35 cellular contexts compared by ENCODE assay signal in the genomic region with DNA sequence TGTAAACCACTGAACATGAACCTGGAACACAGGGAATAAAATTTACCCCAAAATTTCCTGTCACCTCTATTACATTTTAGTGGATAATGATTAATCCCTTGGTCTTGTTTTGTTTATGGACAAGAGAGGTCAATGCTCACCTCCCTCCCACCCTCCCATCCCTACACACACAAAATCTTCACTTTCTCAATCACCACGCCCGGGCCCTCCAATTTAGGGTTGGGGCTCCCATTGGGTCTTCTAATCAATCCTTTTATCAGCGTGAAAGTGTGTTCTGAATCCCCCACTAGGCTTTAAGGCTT.
"Had no signal": no experiment of that assay in that cellular context is flagged by ENCODE, and none has a peak within 500 bp of the region (broad histone marks: within the 10 kb centered on the region; RNA-seq: fewer than 3 reads in every experiment).

No MANE protein-coding gene starts in this region.

- H3K4me3 ChIP-seq: adrenal gland, body of pancreas, breast epithelium had no signal

- H3K36me3 ChIP-seq: adrenal gland, brain microvascular endothelial cell, breast epithelium had no signal

- H3K9me3 Mint-ChIP-seq: activated B cell treated with CpG ODN at 0.5 μM for 24 hours; activated CD4-positive, alpha-beta memory T cell treated with anti-CD3 and anti-CD28 coated beads, Interleukin-2, amount 10 ng/mL, durations not matched to agents 7 days and 5 days; activated CD4-positive, alpha-beta T cell treated with anti-CD3 and anti-CD28 coated beads, Interleukin-2, amount 10 ng/mL, durations not matched to agents 7 days and 5 days; activated naive CD4-positive, alpha-beta T cell treated with anti-CD3 and anti-CD28 coated beads for 36 hours; activated naive CD4-positive, alpha-beta T cell treated with anti-CD3 and anti-CD28 coated beads, Interleukin-2, amount 50 U/mL, for 72 hours; activated naive CD8-positive, alpha-beta T cell treated with anti-CD3 and anti-CD28 coated beads for 36 hours; activated T-cell treated with anti-CD3 and anti-CD28 coated beads, Interleukin-2, amount 50 U/mL, for 24 hours; activated T-helper 2 cell treated with anti-CD3 and anti-CD28 coated beads, Interferon-gamma antibody, Interleukin-2, Interleukin-4, amounts not matched to agents 10 μg/mL and 5 μg/mL and 100 μg/mL, durations not matched to agents 14 hours and 24 hours and 36 hours; T-helper 1 cell treated with Interleukin-12 subunit alpha and Interleukin-12 subunit beta and Interleukin-4 antibody, amounts not matched to agents 30 μg/mL and 1 μg/mL, for 36 hours; T-helper 2 cell treated with Interferon-gamma antibody and Interleukin-4, amounts not matched to agents 5 μg/mL and 100 μg/mL, for 36 hours had no signal

- ATAC-seq: activated CD8-positive, alpha-beta memory T cell treated with anti-CD3 and anti-CD28 coated beads, Interleukin-2, amount 10 ng/mL, durations not matched to agents 7 days and 5 days; activated CD8-positive, alpha-beta T cell treated with anti-CD3 and anti-CD28 coated beads, Interleukin-2, amount 10 ng/mL, durations not matched to agents 7 days and 5 days; activated naive CD4-positive, alpha-beta T cell treated with anti-CD3 and anti-CD28 coated beads, Interleukin-2, amount 50 U/mL, for 72 hours; body of pancreas had no signal

- H3K27me3 ChIP-seq: adrenal gland, body of pancreas, brain microvascular endothelial cell, breast epithelium had no signal

- H3K9me3 ChIP-seq: adrenal gland, body of pancreas, breast epithelium had no signal

- H3K27ac ChIP-seq: adrenal gland, body of pancreas, brain microvascular endothelial cell, breast epithelium, VCaP had no signal

- H3K27me3 Mint-ChIP-seq: activated CD4-positive, alpha-beta memory T cell treated with anti-CD3 and anti-CD28 coated beads, Interleukin-2, amount 10 ng/mL, durations not matched to agents 7 days and 5 days had no signal

- FAIRE-seq: astrocyte, TTC549 had no signal

- DNase-seq: activated B cell treated with CpG ODN at 0.5 μM for 24 hours; activated CD4-positive, alpha-beta memory T cell treated with anti-CD3 and anti-CD28 coated beads, Interleukin-2, amount 10 ng/mL, durations not matched to agents 7 days and 5 days; activated CD4-positive, alpha-beta T cell treated with anti-CD3 and anti-CD28 coated beads for 48 hours; activated CD4-positive, alpha-beta T cell treated with anti-CD3 and anti-CD28 coated beads, Interleukin-2, amount 10 ng/mL, durations not matched to agents 7 days and 5 days; activated CD4-positive, alpha-beta T cell treated with anti-CD3 and anti-CD28 coated beads, Interleukin-2, amount 50 U/mL, for 48 hours; activated CD4-positive, CD25-positive, alpha-beta regulatory T cell treated with anti-CD3 and anti-CD28 coated beads, Interleukin-2, amount 50 U/mL, for 72 hours; activated CD8-positive, alpha-beta memory T cell treated with anti-CD3 and anti-CD28 coated beads for 24 hours; activated CD8-positive, alpha-beta memory T cell treated with anti-CD3 and anti-CD28 coated beads, Interleukin-2, amount 10 ng/mL, durations not matched to agents 7 days and 5 days; activated CD8-positive, alpha-beta memory T cell treated with anti-CD3 and anti-CD28 coated beads, Interleukin-2, amount 50 U/mL, for 48 hours; activated CD8-positive, alpha-beta T cell treated with anti-CD3 and anti-CD28 coated beads, Interleukin-2, amount 10 ng/mL, durations not matched to agents 7 days and 5 days; activated effector memory CD4-positive, alpha-beta T cell treated with Interleukin-2 at 50 U/mL for 16 hours; activated gamma-delta T cell treated with Interleukin-2 at 50 U/mL for 16 hours; activated naive CD4-positive, alpha-beta T cell; activated naive CD4-positive, alpha-beta T cell treated with anti-CD3 and anti-CD28 coated beads for 36 hours; activated naive CD4-positive, alpha-beta T cell treated with anti-CD3 and anti-CD28 coated beads, Interleukin-2, amount 50 U/mL, for 16 hours; activated naive CD8-positive, alpha-beta T cell treated with anti-CD3 and anti-CD28 coated beads for 36 hours; activated T-cell treated with anti-CD3 and anti-CD28 coated beads, Interleukin-2, amount 50 U/mL, for 24 hours; activated T-cell treated with anti-CD3 and anti-CD28 coated beads, Interleukin-2, amount 50 U/mL, for 48 hours; adrenal gland; amniotic stem cell; aorta; body of pancreas; brain microvascular endothelial cell; central memory CD4-positive, alpha-beta T cell; T-helper 1 cell; T-helper 2 cell; T-helper 9 cell had no signal

- H3K4me3 Mint-ChIP-seq: activated B cell treated with CpG ODN at 0.5 μM for 24 hours; activated CD4-positive, alpha-beta memory T cell treated with anti-CD3 and anti-CD28 coated beads, Interleukin-2, amount 10 ng/mL, durations not matched to agents 7 days and 5 days; activated CD4-positive, alpha-beta T cell treated with anti-CD3 and anti-CD28 coated beads, Interleukin-2, amount 10 ng/mL, durations not matched to agents 7 days and 5 days; activated CD8-positive, alpha-beta memory T cell treated with anti-CD3 and anti-CD28 coated beads, Interleukin-2, amount 10 ng/mL, durations not matched to agents 7 days and 5 days; activated CD8-positive, alpha-beta T cell treated with anti-CD3 and anti-CD28 coated beads, Interleukin-2, amount 10 ng/mL, durations not matched to agents 7 days and 5 days; activated naive CD4-positive, alpha-beta T cell treated with anti-CD3 and anti-CD28 coated beads for 36 hours; activated naive CD8-positive, alpha-beta T cell treated with anti-CD3 and anti-CD28 coated beads for 36 hours; activated T-cell treated with anti-CD3 and anti-CD28 coated beads, Interleukin-2, amount 50 U/mL, for 24 hours; T-helper 1 cell treated with Interleukin-12 subunit alpha and Interleukin-12 subunit beta and Interleukin-4 antibody, amounts not matched to agents 30 μg/mL and 1 μg/mL, for 36 hours; T-helper 2 cell treated with Interferon-gamma antibody and Interleukin-4, amounts not matched to agents 5 μg/mL and 100 μg/mL, for 36 hours had no signal

- H3K4me1 Mint-ChIP-seq: activated CD4-positive, alpha-beta memory T cell treated with anti-CD3 and anti-CD28 coated beads, Interleukin-2, amount 10 ng/mL, durations not matched to agents 7 days and 5 days; activated CD4-positive, alpha-beta T cell treated with anti-CD3 and anti-CD28 coated beads, Interleukin-2, amount 10 ng/mL, durations not matched to agents 7 days and 5 days; activated CD8-positive, alpha-beta memory T cell treated with anti-CD3 and anti-CD28 coated beads, Interleukin-2, amount 10 ng/mL, durations not matched to agents 7 days and 5 days; activated naive CD8-positive, alpha-beta T cell treated with anti-CD3 and anti-CD28 coated beads for 36 hours had no signal

- H3K4me1 ChIP-seq: adrenal gland, body of pancreas, breast epithelium had no signal

- H3K27ac Mint-ChIP-seq: activated B cell treated with CpG ODN at 0.5 μM for 24 hours; activated CD4-positive, alpha-beta memory T cell treated with anti-CD3 and anti-CD28 coated beads, Interleukin-2, amount 10 ng/mL, durations not matched to agents 7 days and 5 days; activated CD4-positive, alpha-beta T cell treated with anti-CD3 and anti-CD28 coated beads, Interleukin-2, amount 10 ng/mL, durations not matched to agents 7 days and 5 days; activated CD8-positive, alpha-beta memory T cell treated with anti-CD3 and anti-CD28 coated beads, Interleukin-2, amount 10 ng/mL, durations not matched to agents 7 days and 5 days; activated CD8-positive, alpha-beta T cell treated with anti-CD3 and anti-CD28 coated beads, Interleukin-2, amount 10 ng/mL, durations not matched to agents 7 days and 5 days; activated naive CD4-positive, alpha-beta T cell treated with anti-CD3 and anti-CD28 coated beads for 36 hours; activated naive CD4-positive, alpha-beta T cell treated with anti-CD3 and anti-CD28 coated beads, Interleukin-2, amount 50 U/mL, for 72 hours; activated naive CD8-positive, alpha-beta T cell treated with anti-CD3 and anti-CD28 coated beads for 36 hours; activated T-cell treated with anti-CD3 and anti-CD28 coated beads, Interleukin-2, amount 50 U/mL, for 24 hours; activated T-helper 2 cell treated with anti-CD3 and anti-CD28 coated beads, Interferon-gamma antibody, Interleukin-2, Interleukin-4, amounts not matched to agents 10 μg/mL and 5 μg/mL and 100 μg/mL, durations not matched to agents 14 hours and 24 hours and 36 hours; T-helper 1 cell treated with Interleukin-12 subunit alpha and Interleukin-12 subunit beta and Interleukin-4 antibody, amounts not matched to agents 30 μg/mL and 1 μg/mL, for 36 hours; T-helper 2 cell treated with Interferon-gamma antibody and Interleukin-4, amounts not matched to agents 5 μg/mL and 100 μg/mL, for 36 hours had no signal

- H3K36me3 Mint-ChIP-seq: activated CD8-positive, alpha-beta memory T cell treated with anti-CD3 and anti-CD28 coated beads, Interleukin-2, amount 10 ng/mL, durations not matched to agents 7 days and 5 days; activated naive CD4-positive, alpha-beta T cell treated with anti-CD3 and anti-CD28 coated beads, Interleukin-2, amount 50 U/mL, for 72 hours; activated naive CD8-positive, alpha-beta T cell treated with anti-CD3 and anti-CD28 coated beads for 36 hours had no signal
